In genomic region chr15:64699767-64700388, GRCh38 we compare ENCODE assay signal across 1 cellular context.
A peak's percentile ranks its signal among the peaks of the same experiment; 100 is the strongest.
TF ChIP-seq lines count a peak whose summit lies in the region.

No MANE protein-coding gene starts in this region.

TF ChIP-seq in WTC11, 78 proteins besides CTCF, POLR2A, EP300 and RAD21 (continued from another document):
- 0 out of 2 replicates have a peak, but pooled peaks have one; percentile 45 for TF ChIP-seq AFF4 (CRISPR knock-in tag; IDR thresholded peaks at IDR 0.05; ENCODE audit: borderline replicate concordance)
- peak; percentile 73; the same call in 1 of the 2 replicates for TF ChIP-seq ZBTB21 (CRISPR knock-in tag; IDR thresholded peaks at IDR 0.05; ENCODE audit: borderline replicate concordance)
- 0 out of 2 replicates have a peak, but pooled peaks have one; percentile 43 for TF ChIP-seq ZNF532 (CRISPR knock-in tag; IDR thresholded peaks at IDR 0.05; ENCODE audit: borderline replicate concordance)
- no peak for TF ChIP-seq SOX15 (CRISPR knock-in tag; IDR thresholded peaks at IDR 0.05)
- TF ChIP-seq ATF6 (CRISPR knock-in tag; IDR thresholded peaks at IDR 0.05), result no peak
- TF ChIP-seq FOXP1 (CRISPR knock-in tag; IDR thresholded peaks at IDR 0.05; ENCODE audit: borderline replicate concordance), result no peak
- TF ChIP-seq JUN (CRISPR knock-in tag; IDR thresholded peaks at IDR 0.05), result peak; percentile 35; the same call in 1 of the 2 replicates
- TF ChIP-seq TP53 (CRISPR knock-in tag; IDR thresholded peaks at IDR 0.05), result 0 out of 2 replicates have a peak, but pooled peaks have one; percentile 57
- 0 out of 2 replicates have a peak, but pooled peaks have one; percentile 29 for TF ChIP-seq EMX1 (CRISPR knock-in tag; IDR thresholded peaks at IDR 0.05)
- TF ChIP-seq IRF1 (CRISPR knock-in tag; IDR thresholded peaks at IDR 0.05), result no peak
- 0 out of 2 replicates have a peak, but pooled peaks have one; percentile 41 for TF ChIP-seq ARID4B (CRISPR knock-in tag; IDR thresholded peaks at IDR 0.05; ENCODE audit: borderline replicate concordance)
- TF ChIP-seq NR2C2 (CRISPR knock-in tag; IDR thresholded peaks at IDR 0.05), result no peak
- 0 out of 2 replicates have a peak, but pooled peaks have one; percentile 22 for TF ChIP-seq MAX (CRISPR knock-in tag; IDR thresholded peaks at IDR 0.05)
